ENCODE assay signal across 18 cellular contexts in genomic region chr2:60858897-60859311, GRCh38. TPM values are rescaled to one million over a fixed set of nuclear protein-coding genes. Genes with fewer than 3 reads are reported as not detected.
DNase-seq lines count a peak whose midpoint lies in the region; ATAC-seq, FAIRE-seq and TF ChIP-seq lines count a peak whose summit lies in the region.
"Had no signal": no experiment of that assay in that cellular context is flagged by ENCODE, and none has a peak within 500 bp of the region (broad histone marks: within the 10 kb centered on the region; RNA-seq: fewer than 3 reads in every experiment).

No MANE protein-coding gene starts in this region.

- H3K27ac ChIP-seq in HepG2 (ENCODE audit: extremely low read length, insufficient read depth, low read length): no peak overlapping the region
- no peak overlapping the region for H3K27ac ChIP-seq in right lobe of liver
- H3K27ac ChIP-seq in PC-9: no peak overlapping the region
- H3K27ac ChIP-seq in naive thymus-derived CD4-positive, alpha-beta T cell (ENCODE audit: low read depth, low read length): no peak overlapping the region
- H3K27ac ChIP-seq: GM23248 had no signal

- H3K4me1 ChIP-seq in HepG2 (ENCODE audit: insufficient read depth, low read length) (peaks cover 16% of the 10 kb centered on the region), right lobe of liver (no peaks in the 10 kb centered on the region), PC-9 (replicated peaks; ENCODE audit: insufficient read depth) (peaks cover 22% of the 10 kb centered on the region)
- H3K4me1 ChIP-seq in naive thymus-derived CD4-positive, alpha-beta T cell (ENCODE audit: control insufficient read depth in 2 of 2, insufficient read depth in 2 of 2, low read length in 2 of 2): no peaks in the 10 kb centered on the region

- H3K4me3 ChIP-seq in HepG2 (replicated peaks in 1 of 3; ENCODE audit: insufficient read depth in 1 of 3, low read depth in 2 of 3, low read length in 3 of 3): no peak overlapping the region
- no peak overlapping the region for H3K4me3 ChIP-seq in right lobe of liver
- no peak overlapping the region for H3K4me3 ChIP-seq in PC-9
- no peak overlapping the region for H3K4me3 ChIP-seq in naive thymus-derived CD4-positive, alpha-beta T cell (ENCODE audit: low read length)
- H3K4me3 ChIP-seq: GM23248 had no signal

- peak overlapping the region in 1 of 9 donors; percentile 36 for H3K27ac Mint-ChIP-seq in naive thymus-derived CD4-positive, alpha-beta T cell
- H3K27ac Mint-ChIP-seq: B cell, IgD-negative memory B cell had no signal

- no peak for FAIRE-seq in HepG2 (lab: Jason Lieb, UNC)
- FAIRE-seq: D721Med, GM18507, H54 had no signal

- no peaks in the 10 kb centered on the region for H3F3A ChIP-seq in PC-9 (ENCODE audit: insufficient read depth, low read depth)

- intact Hi-C loops in HepG2 (cut with micrococcal nuclease; ENCODE audit: unreplicated experiment): no loop called here
- intact Hi-C loops in right lobe of liver (cut with DNase I): no loop called here
- intact Hi-C loops in PC-9 (cut with micrococcal nuclease; ENCODE audit: unreplicated experiment): no loop called here
- intact Hi-C loops in naive thymus-derived CD4-positive, alpha-beta T cell (cut with micrococcal nuclease): no loop called here

- H3K36me3 ChIP-seq in HepG2 (replicated peaks in 1 of 2; ENCODE audit: control insufficient read depth in 1 of 2, insufficient read depth in 2 of 2, low read length in 2 of 2): no peaks in the 10 kb centered on the region
- H3K36me3 ChIP-seq in right lobe of liver: no peaks in the 10 kb centered on the region
- H3K36me3 ChIP-seq in PC-9 (ENCODE audit: low read depth): no peaks in the 10 kb centered on the region
- no peaks in the 10 kb centered on the region for H3K36me3 ChIP-seq in naive thymus-derived CD4-positive, alpha-beta T cell (ENCODE audit: control insufficient read depth in 2 of 3, insufficient read depth in 3 of 3, low read length in 3 of 3)

- H3K79me2 ChIP-seq in HepG2 (ENCODE audit: insufficient read depth, low read length): no peaks in the 10 kb centered on the region
- no peaks in the 10 kb centered on the region for H3K79me2 ChIP-seq in PC-9 (ENCODE audit: low read depth)

- peaks cover 0 to 13% (median 4%) of the 10 kb centered on the region in 7 donors for H3K4me1 Mint-ChIP-seq in naive thymus-derived CD4-positive, alpha-beta T cell

- ATAC-seq in HepG2 (peak; percentile 62), right lobe of liver (no peak), esophagus mucosa (peak; percentile 67)
- ATAC-seq in naive thymus-derived CD4-positive, alpha-beta T cell: no peak
- ATAC-seq: HCT116 had no signal

- CTCF ChIA-PET in HepG2 (lab: Yijun Ruan, JAX; ENCODE audit: low intra/inter-chr PET ratio, low total read pairs) (no interaction called here), PC-9 (lab: Charles Lee) (no interaction called here)
- CTCF ChIA-PET in naive thymus-derived CD4-positive, alpha-beta T cell (lab: Charles Lee): no interaction called here

- TF ChIP-seq POLR2A in HepG2 (IDR thresholded peaks at IDR 0.05; ENCODE audit: insufficient read depth in 1 of 2, low read depth in 2 of 2, low read length in 2 of 2) (no peak), right lobe of liver (IDR thresholded peaks at IDR 0.05) (no peak)

- H3K27me3 Mint-ChIP-seq in naive thymus-derived CD4-positive, alpha-beta T cell: peaks cover 0 to 4% (median 0%) of the 10 kb centered on the region in 5 donors
- H3K27me3 Mint-ChIP-seq: B cell had no signal

- peaks cover 0 to 6% (median 0%) of the 10 kb centered on the region in 11 donors for H3K9me3 Mint-ChIP-seq in naive thymus-derived CD4-positive, alpha-beta T cell

- H3K9me3 ChIP-seq in HepG2 (ENCODE audit: low read length) (no peaks in the 10 kb centered on the region), right lobe of liver (no peaks in the 10 kb centered on the region), PC-9 (ENCODE audit: insufficient read depth, low read depth) (no peaks in the 10 kb centered on the region; the same call in 1 of the 2 replicates)
- no peaks in the 10 kb centered on the region for H3K9me3 ChIP-seq in naive thymus-derived CD4-positive, alpha-beta T cell (ENCODE audit: control insufficient read depth in 2 of 3, low read length in 3 of 3)

- H4K20me1 ChIP-seq in HepG2 (ENCODE audit: insufficient read depth, low read length) (no peaks in the 10 kb centered on the region), PC-9 (ENCODE audit: insufficient read depth) (no peaks in the 10 kb centered on the region)

- DNase-seq in HepG2 (ENCODE audit: low spot score) (peak; percentile 25), right lobe of liver (no peak), PC-9 (peak in 1 of 2 experiments; percentile 72), DMS114 treated with DMSO at 0.1 percent for 48 hours (lab: John Stamatoyannopoulos, UW; ENCODE audit: unreplicated experiment) (no peak), foreskin melanocyte (no peak)
- DNase-seq in naive thymus-derived CD4-positive, alpha-beta T cell: no peak
- DNase-seq: 8988T; ACHN; C1 segment of cervical spinal cord; CD4-positive, alpha-beta memory T cell; GM23248 had no signal

- TF ChIP-seq EP300 in HepG2 (IDR thresholded peaks at IDR 0.05; ENCODE audit: low read depth in 2 of 2, low read length in 2 of 2) (0 out of 4 replicates have a peak, but pooled peaks of 1 of the 2 experiments have one; percentile 22), HepG2 (CRISPR knock-in tag; IDR thresholded peaks at IDR 0.05; ENCODE audit: borderline replicate concordance) (no peak)

- peaks cover 0 to 4% (median 0%) of the 10 kb centered on the region in 5 donors for H3K36me3 Mint-ChIP-seq in naive thymus-derived CD4-positive, alpha-beta T cell
- H3K36me3 Mint-ChIP-seq: CD4-positive, alpha-beta memory T cell had no signal

- H3K27me3 ChIP-seq in HepG2 (ENCODE audit: control insufficient read depth in 1 of 2, insufficient read depth in 2 of 2, low read length in 2 of 2): no peaks in the 10 kb centered on the region; a peak in 1 of 5 replicates
- H3K27me3 ChIP-seq in right lobe of liver: no peaks in the 10 kb centered on the region
- H3K27me3 ChIP-seq in PC-9 (ENCODE audit: insufficient read depth, low read depth): no peaks in the 10 kb centered on the region
- H3K27me3 ChIP-seq in naive thymus-derived CD4-positive, alpha-beta T cell (ENCODE audit: control insufficient read depth in 2 of 2, insufficient read depth in 2 of 2, low read length in 2 of 2): no peaks in the 10 kb centered on the region

- peak overlapping the region; percentile 33 for H3K4me2 ChIP-seq in HepG2 (ENCODE audit: low read depth, low read length)
- peak overlapping the region; percentile 23 for H3K4me2 ChIP-seq in PC-9

- no peak for TF ChIP-seq RAD21 in HepG2 (CRISPR knock-in tag; IDR thresholded peaks at IDR 0.05)

- H2AFZ ChIP-seq in HepG2 (ENCODE audit: low read length): peak overlapping the region; percentile 42
- H2AFZ ChIP-seq in PC-9: no peak overlapping the region
- H2AFZ ChIP-seq: GM23248 had no signal

- no peak overlapping the region for H3K4me3 Mint-ChIP-seq in naive thymus-derived CD4-positive, alpha-beta T cell
- H3K4me3 Mint-ChIP-seq: B cell; CD4-positive, alpha-beta memory T cell; IgD-negative memory B cell had no signal

- 28% methylated on average over 3 of the region's 3 CpGs for WGBS in HepG2 (ENCODE audit: low lambda C conversion rate)
- 83% methylated on average over 1 of the region's 3 CpGs for WGBS in right lobe of liver (ENCODE audit: insufficient coverage, low coverage, low lambda C conversion rate, missing lambda C conversion rate)

- TF ChIP-seq CTCF in HepG2 (CRISPR knock-in tag; IDR thresholded peaks at IDR 0.05) (no peak), right lobe of liver (IDR thresholded peaks at IDR 0.05) (no peak), PC-9 (conservative IDR thresholded peaks at IDR 0.05) (no peak)

- in situ Hi-C loops in HepG2 (cut with HindIII; ENCODE audit: extremely low pct_ligation_motif_present, low pct_unique_long_range_greater_than_20kb): no loop called here

- no peak overlapping the region for H3K9ac ChIP-seq in HepG2 (ENCODE audit: insufficient read depth, low read depth, low read length)
- H3K9ac ChIP-seq: GM23248 had no signal

- POLR2A ChIA-PET in HepG2 (lab: Yijun Ruan, JAX): no interaction called here
- POLR2A ChIA-PET in PC-9 (lab: Charles Lee; ENCODE audit: unreplicated experiment): no interaction called here
- POLR2A ChIA-PET in naive thymus-derived CD4-positive, alpha-beta T cell (lab: Charles Lee): no interaction called here

- no peaks in the 10 kb centered on the region; the same call in 1 of the 2 replicates for H3K9me2 ChIP-seq in PC-9 (ENCODE audit: insufficient read depth)

- no TSS peak for BruUV-seq in HepG2 (replicated peaks; lab: Mats Ljungman, UMichigan)
- BruUV-seq in PC-9 (replicated peaks; lab: Mats Ljungman, UMichigan): no TSS peak

TF ChIP-seq in HepG2, 621 proteins besides CTCF, POLR2A, EP300 and RAD21 (continues in another document):
- no peak for TF ChIP-seq AKAP8 (CRISPR knock-in tag; IDR thresholded peaks at IDR 0.05)
- TF ChIP-seq FOXK2 (IDR thresholded peaks at IDR 0.05): no peak
- no peak for TF ChIP-seq TEAD2 (CRISPR knock-in tag; IDR thresholded peaks at IDR 0.05)

RNA-seq across cellular contexts. Expression of gene REL, which starts 22.5 kb away (rescaled TPM):
- total RNA-seq in HepG2 (2016; rRNA removed; fragmentation: Illumina TruSeq; extraction: Trizol) (7.0 and 9.7 TPM in 2 replicates), right lobe of liver (1 to 10 TPM; 3.5 to 7.5 (median 5.0) TPM), PC-9 (2021) (12.5 and 13.3 TPM in 2 replicates), esophagus mucosa (19.8 TPM)
- total RNA-seq in HepG2 (2016; cell fraction: cytosol; rRNA removed; fragmentation: Illumina TruSeq; extraction: Trizol; ENCODE audit: low read depth): 4.0 and 4.1 TPM in 2 replicates
- 6.0 and 9.9 TPM in 2 replicates for total RNA-seq in HepG2 (2016; cell fraction: insoluble cytoplasmic fraction; rRNA removed; fragmentation: Illumina TruSeq; extraction: Trizol)
- 4.8 and 5.3 TPM in 2 replicates for total RNA-seq in HepG2 (2016; cell fraction: membrane; rRNA removed; fragmentation: Illumina TruSeq; extraction: Trizol)
- 10.1 and 10.2 TPM in 2 replicates for total RNA-seq in HepG2 (2016; cell fraction: nucleus; rRNA removed; fragmentation: Illumina TruSeq; extraction: Trizol)
- polyA plus RNA-seq in HepG2 (2011; rRNA removed): 3.0 and 3.7 TPM in 2 replicates
- polyA plus RNA-seq in HepG2 (2011; cell fraction: cytosol; rRNA removed): 1.8 and 2.5 TPM in 2 replicates
- 2.2 and 3.7 TPM in 2 replicates for polyA plus RNA-seq in HepG2 (2011; cell fraction: nucleus; rRNA removed)
- polyA plus RNA-seq in HepG2 (2012): 3.0 and 4.4 TPM in 2 replicates
- 0.14 and 0.18 TPM in 2 replicates for polyA plus RNA-seq in HepG2 (2016; cell fraction: cytosol; fragmentation: Illumina TruSeq; extraction: Trizol; ENCODE audit: low read depth)
- 3.3 and 4.0 TPM in 2 replicates for polyA plus RNA-seq in HepG2 (2016; cell fraction: insoluble cytoplasmic fraction; fragmentation: Illumina TruSeq; extraction: Trizol; ENCODE audit: low read depth)
- 0.37 and 0.39 TPM in 2 replicates for polyA plus RNA-seq in HepG2 (2016; cell fraction: membrane; fragmentation: Illumina TruSeq; extraction: Trizol; ENCODE audit: low read depth)
- 4.8 and 5.2 TPM in 2 replicates for polyA plus RNA-seq in HepG2 (2016; cell fraction: nucleus; fragmentation: Illumina TruSeq; extraction: Trizol; ENCODE audit: insufficient read depth, low read depth)
- polyA minus RNA-seq in HepG2 (2011; rRNA and poly(A)+ RNA removed; ENCODE audit: low replicate concordance): 5.6 and 13.3 TPM in 2 replicates
- polyA minus RNA-seq in HepG2 (2011; cell fraction: cytosol; rRNA and poly(A)+ RNA removed): 5.3 and 6.4 TPM in 2 replicates
- 15.6 and 15.7 TPM in 2 replicates for polyA minus RNA-seq in HepG2 (2011; cell fraction: nucleus; rRNA and poly(A)+ RNA removed)
- 10 to 100 TPM; 18.9 to 78.8 (median 26.4) TPM for total RNA-seq in naive thymus-derived CD4-positive, alpha-beta T cell
- polyA plus RNA-seq in naive thymus-derived CD4-positive, alpha-beta T cell: 10 to 100 TPM; 10.9 to 12.0 TPM

Comparison
In these comparisons a context has a peak if more than half of its experiments do, and no peak if none do; other contexts are left out.
1. ATAC-seq: peak in HepG2 (single experiment) and esophagus mucosa (single experiment); none in right lobe of liver (0 of 4) and naive thymus-derived CD4-positive, alpha-beta T cell (single experiment).